In genomic region chr14:52110441-52111086, GRCh38 we compare ENCODE assay signal across 27 cellular contexts. TPM values are rescaled to one million over a fixed set of nuclear protein-coding genes. Genes with fewer than 3 reads are reported as not detected.
DNase-seq lines count a peak whose midpoint lies in the region; ATAC-seq and TF ChIP-seq lines count a peak whose summit lies in the region.
"Had no signal": no experiment of that assay in that cellular context is flagged by ENCODE, and none has a peak within 500 bp of the region (broad histone marks: within the 10 kb centered on the region; RNA-seq: fewer than 3 reads in every experiment).

No MANE protein-coding gene starts in this region.

- no peak overlapping the region for H3K4me2 ChIP-seq in mesenchymal stem cell (ENCODE audit: low read length, poor library complexity, severe bottlenecking)

- H2BK12ac ChIP-seq in mesenchymal stem cell (ENCODE audit: low read length in 2 of 2): peak overlapping the region in 1 of 2 experiments; percentile 94

- no peaks in the 10 kb centered on the region for H3K27me3 ChIP-seq in mesenchymal stem cell (ENCODE audit: control insufficient read depth in 1 of 2, insufficient read depth in 1 of 2, low read length in 2 of 2)
- H3K27me3 ChIP-seq: cardiac muscle cell, heart left ventricle, spleen, uterus had no signal

- H3K14ac ChIP-seq in mesenchymal stem cell (ENCODE audit: low read length in 2 of 2): no peak overlapping the region

- H3K23ac ChIP-seq in mesenchymal stem cell (ENCODE audit: low read length in 2 of 2): peak overlapping the region in 1 of 2 experiments; percentile 52

- H2AFZ ChIP-seq in mesenchymal stem cell (ENCODE audit: low read depth, low read length): no peak overlapping the region

- H3K79me1 ChIP-seq in mesenchymal stem cell (replicated peaks; ENCODE audit: low read length, poor library complexity, severe bottlenecking): no peaks in the 10 kb centered on the region

- H3K27ac ChIP-seq in mesenchymal stem cell (ENCODE audit: low read length, poor library complexity, severe bottlenecking): peak overlapping the region; percentile 70
- H3K27ac ChIP-seq: C4-2B, cardiac muscle cell, heart left ventricle, spleen, uterus had no signal

- no peak for ATAC-seq in GM21515 (IDR thresholded peaks at IDR 0.05; ENCODE audit: unreplicated experiment)
- ATAC-seq in GM18868 (IDR thresholded peaks at IDR 0.05; ENCODE audit: unreplicated experiment): no peak
- ATAC-seq: activated T-cell treated with anti-CD3 and anti-CD28 coated beads, Interleukin-2, amount 50 U/mL, for 4 hours; heart left ventricle had no signal

- H3K18ac ChIP-seq in mesenchymal stem cell (ENCODE audit: low read depth in 1 of 2, low read length in 2 of 2): peak overlapping the region; percentile 66 to 88

- H2BK5ac ChIP-seq in mesenchymal stem cell (ENCODE audit: low read depth, low read length, poor library complexity, severe bottlenecking): no peak overlapping the region

- H4K91ac ChIP-seq in mesenchymal stem cell (ENCODE audit: low read length): no peak overlapping the region

- no peaks in the 10 kb centered on the region for H3K36me3 ChIP-seq in mesenchymal stem cell (ENCODE audit: control insufficient read depth in 1 of 2, insufficient read depth in 2 of 2, low read depth in 1 of 2, low read length in 2 of 2)
- H3K36me3 ChIP-seq: cardiac muscle cell, heart left ventricle, spleen, uterus had no signal

- no peak overlapping the region for H2BK15ac ChIP-seq in mesenchymal stem cell (ENCODE audit: low read depth, poor library complexity, severe bottlenecking)

- H2BK120ac ChIP-seq in mesenchymal stem cell (ENCODE audit: low read depth, low read length): peak overlapping the region; percentile 64

- peak overlapping the region; percentile 95 for H4K8ac ChIP-seq in mesenchymal stem cell (ENCODE audit: low read length)

- H3K4me3 ChIP-seq in AG10803 (ENCODE audit: low read length) (no peak overlapping the region), epithelial cell of proximal tubule (ENCODE audit: low read depth, low read length) (no peak overlapping the region), mesenchymal stem cell (ENCODE audit: insufficient read depth in 1 of 2, low read depth in 1 of 2, low read length in 2 of 2) (no peak overlapping the region)
- H3K4me3 ChIP-seq: cardiac muscle cell, heart left ventricle, spleen, uterus had no signal

- WGBS in mesenchymal stem cell: 85% methylated on average over 4 of the region's 5 CpGs

- no peak overlapping the region for H2AK5ac ChIP-seq in mesenchymal stem cell (ENCODE audit: low read length, severe bottlenecking)

- H3K9me3 ChIP-seq in mesenchymal stem cell (ENCODE audit: control insufficient read depth, low read length): no peaks in the 10 kb centered on the region
- H3K9me3 ChIP-seq: heart left ventricle, spleen, uterus had no signal

- DNase-seq in AG10803 (ENCODE audit: low read depth) (peak; percentile 61), NCI-H460 (ENCODE audit: extremely low read depth, low read depth) (peak; percentile 68), epithelial cell of proximal tubule (ENCODE audit: low read depth) (peak; percentile 68), mesenchymal stem cell (peak; percentile 68), KG1 (lab: John Stamatoyannopoulos, UW) (no peak)
- DNase-seq in stimulated activated CD4-positive, alpha-beta T cell treated with anti-CD3 and anti-CD28 coated beads, Interleukin-15, amount 100 ng/mL, for 24 hours: no peak
- DNase-seq: ACHN; activated CD4-positive, alpha-beta T cell treated with anti-CD3 and anti-CD28 coated beads, Interleukin-2, amount 10 ng/mL, durations not matched to agents 24 days and 14 days; activated T-cell treated with anti-CD3 and anti-CD28 coated beads, Interleukin-2, amount 50 U/mL, for 4 hours; amniotic stem cell; GOT3; heart left ventricle; naive B cell; NCI-H2171; NCI-H526; nucleus accumbens; retina; spleen; stimulated activated CD4-positive, alpha-beta T cell treated with anti-CD3 and anti-CD28 coated beads, Interleukin-4, amount 100 ng/mL, for 4 hours; stimulated activated naive CD4-positive, alpha-beta T cell; T-helper 1 cell; uterus had no signal

- peak overlapping the region in 1 of 2 experiments; percentile 86 for H3K4ac ChIP-seq in mesenchymal stem cell (ENCODE audit: low read depth in 1 of 2, low read length in 2 of 2)

- no peak for TF ChIP-seq CTCF in AG10803 (conservative IDR thresholded peaks at IDR 0.05; ENCODE audit: low read length)
- TF ChIP-seq CTCF in epithelial cell of proximal tubule (conservative IDR thresholded peaks at IDR 0.05; ENCODE audit: low read depth, low read length): no peak

- peak overlapping the region; percentile 19 for H3K9ac ChIP-seq in mesenchymal stem cell (ENCODE audit: low read length)

- peaks cover 14% of the 10 kb centered on the region for H3K4me1 ChIP-seq in mesenchymal stem cell (ENCODE audit: control insufficient read depth, insufficient read depth, low read depth, low read length)
- H3K4me1 ChIP-seq: spleen, uterus had no signal

RNA-seq across cellular contexts. Expression of gene NID2, which starts 41.7 kb away (rescaled TPM):
- 63.2 and 66.1 TPM in 2 replicates for total RNA-seq in NCI-H460 (2014; rRNA removed; shearing (Covaris generic))
- polyA plus RNA-seq in NCI-H460 (2014; cell fraction: nucleus; rRNA removed): 68.4 and 79.7 TPM in 2 replicates
- 12.5 and 13.5 TPM in 2 replicates for total RNA-seq in epithelial cell of proximal tubule
- 213 TPM for polyA plus RNA-seq in mesenchymal stem cell (2013, experiment 1 of 2)
- 208 TPM for polyA plus RNA-seq in mesenchymal stem cell (2013, experiment 2 of 2)
- total RNA-seq: SK-MEL-5 had no signal

Comparison
In these comparisons a context has a peak if more than half of its experiments do, and no peak if none do; other contexts are left out.
1. DNase-seq: peak in AG10803 (single experiment), NCI-H460 (single experiment), epithelial cell of proximal tubule (single experiment) and mesenchymal stem cell (single experiment); none in KG1 (single experiment) and stimulated activated CD4-positive, alpha-beta T cell treated with anti-CD3 and anti-CD28 coated beads, Interleukin-15, amount 100 ng/mL, for 24 hours (single experiment).